1 cellular context compared by ENCODE assay signal in genomic region chr4:170202721-170203120, GRCh38.
TF ChIP-seq lines count a peak whose summit lies in the region.

No MANE protein-coding gene starts in this region.

TF ChIP-seq in SK-N-SH, 30 proteins besides CTCF, POLR2A, EP300 and RAD21 (continued from another document):
- TF ChIP-seq ZBTB33 (IDR thresholded peaks at IDR 0.05; ENCODE audit: borderline replicate concordance, low read depth), result no peak
